ENCODE assay signal across 25 cellular contexts in the genomic region with DNA sequence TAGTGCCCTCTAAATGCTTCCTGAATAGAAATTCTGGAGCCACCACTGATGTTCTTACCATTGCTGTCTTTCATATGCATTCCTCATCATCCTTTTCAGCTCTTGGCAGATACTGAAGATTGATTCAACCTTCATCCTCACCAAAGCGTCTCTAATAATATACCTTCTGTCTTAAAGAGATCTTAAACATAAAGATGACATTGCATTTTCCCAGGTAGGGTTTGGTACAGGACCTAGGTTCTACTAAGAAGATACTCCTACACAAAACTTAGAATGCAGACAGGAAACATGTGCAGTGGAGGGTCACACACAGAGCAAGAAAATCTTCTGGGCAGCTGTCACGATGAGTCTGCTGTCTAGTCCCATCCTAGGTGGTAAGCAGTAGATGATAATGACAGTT.
"Had no signal": no experiment of that assay in that cellular context is flagged by ENCODE, and none has a peak within 500 bp of the region (broad histone marks: within the 10 kb centered on the region; RNA-seq: fewer than 3 reads in every experiment).

No MANE protein-coding gene starts in this region.

- H3K27me3 ChIP-seq: neural progenitor cell, pancreas, right lobe of liver, sigmoid colon, stomach, thyroid gland, tibial nerve, upper lobe of left lung, vagina had no signal

- H3K9ac ChIP-seq: neural progenitor cell had no signal

- H3K27ac ChIP-seq: neural progenitor cell, neutrophil, pancreas, psoas muscle, right lobe of liver, sigmoid colon, stomach, thoracic aorta, thyroid gland, tibial nerve, upper lobe of left lung, vagina had no signal

- H3K4me3 ChIP-seq: neural progenitor cell, pancreas, psoas muscle, right lobe of liver, sigmoid colon, stomach, thoracic aorta, thyroid gland, tibial nerve, upper lobe of left lung, vagina had no signal

- FAIRE-seq: pancreas, small intestine, urothelium cell line had no signal

- H3K36me3 ChIP-seq: neural progenitor cell, neutrophil, pancreas, right lobe of liver, sigmoid colon, stomach, thoracic aorta, thyroid gland, upper lobe of left lung, vagina had no signal

- H3K9me3 ChIP-seq: neutrophil, pancreas, psoas muscle, right lobe of liver, sigmoid colon, stomach, thoracic aorta, thyroid gland, tibial nerve, upper lobe of left lung, vagina had no signal

- H3K4me2 ChIP-seq: neural progenitor cell had no signal

- H3K4me1 ChIP-seq: neural progenitor cell, pancreas, psoas muscle, right lobe of liver, sigmoid colon, stomach, thyroid gland, tibial nerve, upper lobe of left lung, vagina had no signal

- H2AFZ ChIP-seq: neural progenitor cell had no signal

- DNase-seq: naive thymus-derived CD8-positive, alpha-beta T cell; nucleus accumbens; pancreas; psoas muscle; right cardiac atrium; right lobe of liver; sigmoid colon; small intestine; stimulated activated CD4-positive, alpha-beta T cell treated with anti-CD3 and anti-CD28 coated beads, Interleukin-15, amount 100 ng/mL, for 24 hours; stimulated activated CD4-positive, alpha-beta T cell treated with anti-CD3 and anti-CD28 coated beads, Interleukin-2, amount 100 ng/mL, for 24 hours; stimulated activated CD4-positive, alpha-beta T cell treated with anti-CD3 and anti-CD28 coated beads, Interleukin-2, amount 100 ng/mL, for 48 hours; stimulated activated CD4-positive, alpha-beta T cell treated with anti-CD3 and anti-CD28 coated beads, Interleukin-4, amount 100 ng/mL, for 24 hours; stimulated activated naive B cell treated with anti-CD40 and anti-IgM and Interleukin-4, amounts not matched to agents 10 μg/mL and 1 μg/mL and 100 μg/mL, for 72 hours; stimulated activated naive CD4-positive, alpha-beta T cell treated with Interleukin-2 at 50 U/mL for 16 hours; stomach; thyroid gland; upper lobe of left lung had no signal

- ATAC-seq: naive thymus-derived CD8-positive, alpha-beta T cell; natural killer cell treated with Interleukin-12 subunit alpha and Interleukin-12 subunit beta and Interleukin-15 and Interleukin-18, amount 100 ng/mL, for 72 hours; pancreas; psoas muscle; right cardiac atrium; right lobe of liver; stimulated activated effector memory CD8-positive, alpha-beta T cell treated with anti-CD3 and anti-CD28 coated beads, Interleukin-12 subunit alpha, Interleukin-12 subunit beta, amount 100 ng/mL, for 72 hours; stimulated activated naive B cell treated with anti-CD40 and anti-IgM and Interleukin-4, amounts not matched to agents 10 μg/mL and 1 μg/mL and 100 μg/mL, for 72 hours had no signal
